Comparison of ENCODE assay signal across 8 cellular contexts in the genomic region with DNA sequence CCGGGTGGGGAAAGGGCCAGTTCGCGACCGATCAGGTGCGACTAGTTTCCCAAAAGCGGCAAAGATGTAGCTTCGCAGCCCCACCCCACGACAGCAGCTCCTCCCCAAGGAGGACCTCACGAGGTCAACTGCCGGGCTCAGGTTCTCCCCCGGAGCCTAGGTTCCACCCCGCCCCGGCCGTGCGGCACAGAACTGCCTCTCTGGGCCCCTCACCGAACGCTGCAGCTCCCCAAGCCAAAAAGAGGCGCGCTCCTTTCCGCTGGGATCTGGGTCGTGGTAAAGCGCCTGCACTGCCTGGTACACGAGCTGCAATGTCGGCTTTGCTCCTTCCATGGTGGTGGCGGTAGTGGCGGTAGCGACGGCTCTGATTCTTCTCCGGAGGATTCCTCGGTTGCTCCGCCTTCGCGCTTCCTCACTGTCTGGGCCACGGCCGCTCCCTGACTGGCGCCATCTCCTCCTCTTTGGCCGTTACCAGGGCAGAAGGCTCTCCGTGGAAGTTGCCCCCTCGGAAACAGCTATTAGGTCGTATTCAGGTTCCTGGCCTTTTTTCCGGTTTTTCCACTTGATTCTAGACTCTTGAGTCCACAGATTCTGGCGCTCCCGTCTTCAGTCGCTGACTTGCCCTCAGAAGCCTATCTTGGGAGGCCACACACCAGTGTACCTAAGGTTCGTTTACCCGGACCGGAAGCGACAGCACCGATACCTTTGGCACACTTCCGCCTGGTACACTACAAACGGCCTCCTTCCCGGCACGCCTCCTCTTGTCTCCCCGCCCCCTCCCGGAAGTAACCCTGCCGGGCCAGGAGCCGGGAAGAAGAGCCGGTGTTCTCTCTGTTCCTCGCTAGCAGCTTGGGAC. TPM values are rescaled to one million over a fixed set of nuclear protein-coding genes. Genes with fewer than 3 reads are reported as not detected.
DNase-seq lines count a peak whose midpoint lies in the region; ATAC-seq and TF ChIP-seq lines count a peak whose summit lies in the region.

A gene (minus strand): TSS at position 674 of the 856 bp plus-strand sequence. CDS start 341 bp downstream, at position 333.

- peaks cover 6% of the 10 kb centered on the region for H3K36me3 Mint-ChIP-seq in T-cell

- peak within 1 kb of the TSS; percentile 95 to 96 (median 96) for H3K4me3 Mint-ChIP-seq in T-cell

- H3K27me3 ChIP-seq in adrenal gland (no peaks in the 10 kb centered on the region), upper lobe of right lung (no peaks in the 10 kb centered on the region)

- TF ChIP-seq POLR2A in adrenal gland (IDR thresholded peaks at IDR 0.05): peak; percentile 91 to 94

- H3K27ac ChIP-seq in adrenal gland: peak within 1 kb of the TSS; percentile 92 to 98 (median 95)
- H3K27ac ChIP-seq in upper lobe of right lung: peak within 1 kb of the TSS; percentile 98

- peak; percentile 91 for ATAC-seq in HG02798 (IDR thresholded peaks at IDR 0.05; ENCODE audit: poor library complexity, unreplicated experiment)
- peak; percentile 87 to 89 (median 88) for ATAC-seq in T-cell (replicated peaks in 1 of 4)
- peak; percentile 98 to 99 for ATAC-seq in left cardiac atrium
- ATAC-seq in upper lobe of right lung: peak; percentile 98

- POLR2A ChIA-PET in T-cell (lab: Charles Lee): interaction anchor here (0.6 to 1.0 kb wide), 4 partner anchors 11 to 1219 kb away, joined by 3 to 6 read pairs (median 4); no protein-coding TSS in a partner anchor

- H3K27ac Mint-ChIP-seq in T-cell: peak within 1 kb of the TSS; percentile 98 to 100

- intact Hi-C loops in adrenal gland (cut with DNase I): no loop called here
- intact Hi-C loops in left cardiac atrium (cut with DNase I): no loop called here
- intact Hi-C loops in posterior vena cava (cut with DNase I): no loop called here
- intact Hi-C loops in upper lobe of right lung (cut with DNase I): no loop called here

- H3K9me3 ChIP-seq in adrenal gland (replicated peaks in 1 of 3) (no peaks in the 10 kb centered on the region), upper lobe of right lung (no peaks in the 10 kb centered on the region)

- peak; percentile 56 for DNase-seq in NCI-H1436 treated with DMSO at 0.1 percent for 48 hours (lab: John Stamatoyannopoulos, UW)
- DNase-seq in T-cell: peak; percentile 77 to 90 (median 86)
- DNase-seq in adrenal gland: peak; percentile 91 to 97 (median 95)
- peak; percentile 94 for DNase-seq in left cardiac atrium
- peak; percentile 98 for DNase-seq in posterior vena cava (ENCODE audit: low spot score)
- DNase-seq in upper lobe of right lung: peak; percentile 97

- H3K36me3 ChIP-seq in adrenal gland (replicated peaks in 1 of 2) (no peaks in the 10 kb centered on the region), upper lobe of right lung (no peaks in the 10 kb centered on the region)

- H3K4me1 ChIP-seq in adrenal gland (replicated peaks in 1 of 2): peaks cover 16 to 31% of the 10 kb centered on the region in 2 donors
- H3K4me1 ChIP-seq in upper lobe of right lung: peaks cover 18% of the 10 kb centered on the region

- H3K4me3 ChIP-seq in GM12875 (ENCODE audit: low read depth, low read length) (peak within 1 kb of the TSS; percentile 100), adrenal gland (peak within 1 kb of the TSS; percentile 29 to 97 (median 96)), upper lobe of right lung (peak within 1 kb of the TSS; percentile 92)

- CTCF ChIA-PET in T-cell (lab: Charles Lee): interaction anchor here in 1 of 2 donors (0.8 to 1.3 kb wide), 3 partner anchors 9 to 109 kb away, joined by 3 read pairs; no protein-coding TSS in a partner anchor

- H3K9me3 Mint-ChIP-seq in T-cell: no peaks in the 10 kb centered on the region

- 0 to 1% (median 1%) methylated on average over 44 to 59 of the region's 59 CpGs for WGBS in adrenal gland, 4 donors

- peaks cover 4 to 6% of the 10 kb centered on the region in 2 donors for H3K27me3 Mint-ChIP-seq in T-cell

- H3K4me1 Mint-ChIP-seq in T-cell: peaks cover 31 to 46% (median 42%) of the 10 kb centered on the region in 3 donors

- TF ChIP-seq CTCF in GM12875 (IDR thresholded peaks at IDR 0.05; ENCODE audit: borderline replicate concordance, insufficient read depth, low read depth, low read length): no peak
- peak in 2 of 6 experiments; percentile 5 to 14 for TF ChIP-seq CTCF in adrenal gland (IDR thresholded peaks at IDR 0.05)
- TF ChIP-seq CTCF in upper lobe of right lung (IDR thresholded peaks at IDR 0.05): peak; percentile 6

RNA-seq across cellular contexts. Expression of the gene that starts here (rescaled TPM):
- total RNA-seq in T-cell (10 to 100 TPM; 26.5 to 39.9 (median 35.9) TPM), adrenal gland (10 to 100 TPM; 31.2 to 46.9 (median 41.8) TPM), left cardiac atrium (10 to 100 TPM; 23.9 to 28.0 TPM), posterior vena cava (10 to 100 TPM; 25.4 to 27.9 TPM), upper lobe of right lung (31.1 TPM)
- 10 to 100 TPM; 10.6 to 56.0 (median 12.3) TPM for polyA plus RNA-seq in adrenal gland

Comparison
In these comparisons a context has a peak if more than half of its experiments do, and no peak if none do; other contexts are left out.
1. Peak in every context shown above with its lines: DNase-seq, ATAC-seq, H3K4me3 ChIP-seq and H3K27ac ChIP-seq.